ENCODE assay signal across 1 cellular context in genomic region chr10:125696884-125697283, GRCh38. TPM values are rescaled to one million over a fixed set of nuclear protein-coding genes. Genes with fewer than 3 reads are reported as not detected.
"Had no signal": no experiment of that assay in that cellular context is flagged by ENCODE, and none has a peak within 500 bp of the region (broad histone marks: within the 10 kb centered on the region; RNA-seq: fewer than 3 reads in every experiment).

No MANE protein-coding gene starts in this region.

RNA-seq across cellular contexts. Expression of gene TEX36, which starts 13.9 kb away (rescaled TPM):
- total RNA-seq: GM12878 had no signal
- polyA plus RNA-seq: GM12878 had no signal
